19 cellular contexts compared by ENCODE assay signal in the genomic region with DNA sequence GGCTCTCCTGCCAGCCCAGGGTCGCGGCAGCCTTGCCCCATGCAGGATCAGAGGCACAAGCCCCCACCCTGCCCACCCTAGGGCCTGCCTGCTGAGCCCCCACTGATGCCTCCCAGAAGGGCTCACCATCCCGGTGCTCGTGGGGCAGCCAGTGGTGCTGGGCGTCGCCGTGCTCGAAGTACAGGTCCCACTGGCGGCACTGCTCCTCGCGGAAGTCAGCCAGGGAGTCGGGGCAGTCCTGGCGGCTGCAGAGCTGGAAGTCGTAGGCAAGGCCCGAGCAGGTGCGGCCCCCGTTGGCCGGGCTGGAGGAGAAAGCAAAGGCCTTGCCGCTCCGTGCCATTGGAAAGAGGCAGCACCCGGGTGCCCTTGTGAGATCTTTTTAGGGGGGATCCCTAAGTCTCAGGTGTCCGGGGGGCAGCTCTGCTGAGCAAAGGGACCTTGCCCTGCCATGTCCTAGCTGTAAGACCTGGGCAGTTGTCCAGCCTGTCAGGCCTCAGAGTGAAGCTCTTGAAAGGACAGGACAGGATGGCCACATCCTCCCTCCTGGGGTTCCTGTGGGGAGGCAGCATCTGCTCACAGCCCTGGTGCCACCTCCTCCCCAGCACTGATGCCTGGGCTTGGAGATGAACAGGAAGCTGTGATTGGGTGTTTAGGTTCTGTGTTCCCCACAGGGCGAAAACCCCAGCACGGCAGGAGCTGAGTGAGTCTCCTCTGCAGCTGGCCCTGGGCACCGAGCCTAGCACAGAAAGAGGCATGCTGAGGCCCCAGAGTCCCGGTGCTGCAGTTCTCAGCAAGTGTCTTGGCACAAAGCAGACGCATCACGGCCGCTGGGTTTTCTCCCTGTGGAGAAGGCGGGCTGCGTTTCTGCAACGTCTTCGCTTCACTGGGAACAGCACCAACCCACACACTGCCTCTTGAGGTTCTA.
DNase-seq lines count a peak whose midpoint lies in the region; TF ChIP-seq lines count a peak whose summit lies in the region.
"Had no signal": no experiment of that assay in that cellular context is flagged by ENCODE, and none has a peak within 500 bp of the region (broad histone marks: within the 10 kb centered on the region; RNA-seq: fewer than 3 reads in every experiment).

No MANE protein-coding gene starts in this region.

- peaks cover 0 to 6% (median 0%) of the 10 kb centered on the region in 6 donors for H3K4me1 ChIP-seq in spleen
- H3K4me1 ChIP-seq in tibial nerve = peaks cover 0 to 16% (median 0%) of the 10 kb centered on the region in 4 donors

- H3K36me3 ChIP-seq in spleen = peaks cover 0 to 58% (median 0%) of the 10 kb centered on the region in 6 donors
- H3K36me3 ChIP-seq in tibial nerve = peaks cover 0 to 9% (median 0%) of the 10 kb centered on the region in 3 donors

- H3K4me3 ChIP-seq in spleen (no peak overlapping the region), tibial nerve (no peak overlapping the region)
- H3K4me3 ChIP-seq: GM12878, GM23338 had no signal

- no peak for TF ChIP-seq EP300 in tibial nerve (IDR thresholded peaks at IDR 0.05)

- peak; percentile 5 for DNase-seq in NCI-H345 (lab: John Stamatoyannopoulos, UW)
- DNase-seq in NCI-H345 treated with DMSO at 0.1 percent for 48 hours (lab: John Stamatoyannopoulos, UW; ENCODE audit: unreplicated experiment) = no peak
- DNase-seq in NCI-H69 (lab: John Stamatoyannopoulos, UW) = peak; percentile 61
- peak in 30 of 42 donors; percentile 10 to 77 (median 34) for DNase-seq in head of caudate nucleus
- DNase-seq in spleen = peak; percentile 66
- DNase-seq in activated CD4-positive, alpha-beta T cell treated with anti-CD3 and anti-CD28 coated beads, Interleukin-2, amount 50 U/mL, for 48 hours = no peak
- DNase-seq in DMS79 treated with DMSO at 0.1 percent for 48 hours (lab: John Stamatoyannopoulos, UW) = no peak
- DNase-seq in tibial nerve (ENCODE audit: low spot score in 2 of 2) = no peak
- DNase-seq: 8988T; CD8-positive, alpha-beta memory T cell; DND-41; GDM1; MV-4-11; NCI-H1436 treated with DMSO at 0.1 percent for 48 hours; NCI-H2081 treated with DMSO at 0.1 percent for 48 hours; NCI-H2227 treated with DMSO at 0.1 percent for 48 hours; SIG-M5 had no signal

- H3K27me3 ChIP-seq in spleen (replicated peaks in 1 of 7) = no peaks in the 10 kb centered on the region
- H3K27me3 ChIP-seq in tibial nerve = no peaks in the 10 kb centered on the region

- intact Hi-C loops in head of caudate nucleus (cut with DNase I) (no loop called here), spleen (cut with DNase I; ENCODE audit: low total_unique reads) (no loop called here)

- TF ChIP-seq CTCF in spleen (IDR thresholded peaks at IDR 0.05 in 8 of 11, conservative IDR thresholded peaks at IDR 0.05 in 3 of 11) (no peak), tibial nerve (IDR thresholded peaks at IDR 0.05) (no peak)

- H3K9me3 ChIP-seq in spleen (no peaks in the 10 kb centered on the region), tibial nerve (no peaks in the 10 kb centered on the region)

- WGBS in spleen, 5 donors = 87 to 92% (median 90%) methylated on average over 15 to 33 of the region's 33 CpGs
- 70 to 77% methylated on average over 12 to 23 of the region's 33 CpGs for WGBS in tibial nerve, 2 donors

- TF ChIP-seq POLR2A in spleen (IDR thresholded peaks at IDR 0.05) (no peak), tibial nerve (IDR thresholded peaks at IDR 0.05) (no peak)

- H3K27ac ChIP-seq in spleen (no peak overlapping the region), tibial nerve (no peak overlapping the region)

Comparison
In these comparisons a context has a peak if more than half of its experiments do, and no peak if none do; other contexts are left out.
1. DNase-seq: peak in NCI-H345 (single experiment), NCI-H69 (single experiment), head of caudate nucleus (30 of 42) and spleen (single experiment); none in NCI-H345 treated with DMSO at 0.1 percent for 48 hours (single experiment), activated CD4-positive, alpha-beta T cell treated with anti-CD3 and anti-CD28 coated beads, Interleukin-2, amount 50 U/mL, for 48 hours (0 of 2), DMS79 treated with DMSO at 0.1 percent for 48 hours (single experiment) and tibial nerve (0 of 2).